Comparison of ENCODE assay signal across 1 cellular context in the genomic region with DNA sequence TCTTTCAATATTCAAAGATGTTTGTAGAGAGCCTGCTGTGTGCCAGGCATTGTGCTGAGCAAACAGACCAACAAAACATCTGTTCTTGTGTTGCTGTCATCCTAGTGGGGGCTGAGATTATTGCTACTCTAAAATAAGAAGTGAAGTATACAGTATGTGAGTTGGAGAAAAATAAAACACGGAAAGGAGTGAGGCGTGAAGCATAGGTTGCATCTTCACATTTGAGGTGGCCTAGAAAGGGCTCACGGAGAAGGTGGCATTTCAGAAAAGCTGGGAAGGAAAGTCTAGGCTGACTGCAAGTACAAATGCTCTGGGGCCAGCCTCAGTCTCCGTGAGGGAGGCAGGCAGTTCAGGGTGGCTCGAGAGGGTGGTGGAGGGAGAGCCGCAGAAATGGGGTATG.
TF ChIP-seq lines count a peak whose summit lies in the region.

No MANE protein-coding gene starts in this region.

TF ChIP-seq in K562, 482 proteins besides CTCF, POLR2A, EP300 and RAD21 (continued from another document):
- TF ChIP-seq THAP7 (CRISPR knock-in tag; IDR thresholded peaks at IDR 0.05): no peak
- no peak for TF ChIP-seq RUNX1 (IDR thresholded peaks at IDR 0.05; ENCODE audit: low read depth)
- TF ChIP-seq ZFP1 (CRISPR knock-in tag; IDR thresholded peaks at IDR 0.05): no peak
- TF ChIP-seq NFYB (IDR thresholded peaks at IDR 0.05; ENCODE audit: extremely low read depth, insufficient read length): no peak
- TF ChIP-seq E4F1 (CRISPR knock-in tag; IDR thresholded peaks at IDR 0.05; ENCODE audit: borderline replicate concordance): no peak
- TF ChIP-seq, protein P1, sequence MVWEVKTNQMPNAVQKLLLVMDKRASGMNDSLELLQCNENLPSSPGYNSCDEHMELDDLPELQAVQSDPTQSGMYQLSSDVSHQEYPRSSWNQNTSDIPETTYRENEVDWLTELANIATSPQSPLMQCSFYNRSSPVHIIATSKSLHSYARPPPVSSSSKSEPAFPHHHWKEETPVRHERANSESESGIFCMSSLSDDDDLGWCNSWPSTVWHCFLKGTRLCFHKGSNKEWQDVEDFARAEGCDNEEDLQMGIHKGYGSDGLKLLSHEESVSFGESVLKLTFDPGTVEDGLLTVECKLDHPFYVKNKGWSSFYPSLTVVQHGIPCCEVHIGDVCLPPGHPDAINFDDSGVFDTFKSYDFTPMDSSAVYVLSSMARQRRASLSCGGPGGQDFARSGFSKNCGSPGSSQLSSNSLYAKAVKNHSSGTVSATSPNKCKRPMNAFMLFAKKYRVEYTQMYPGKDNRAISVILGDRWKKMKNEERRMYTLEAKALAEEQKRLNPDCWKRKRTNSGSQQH (CRISPR knock-in tag; IDR thresholded peaks at IDR 0.05): no peak
- TF ChIP-seq C11orf30 (IDR thresholded peaks at IDR 0.05; ENCODE audit: low read depth): no peak
- no peak for TF ChIP-seq BRCA1 (IDR thresholded peaks at IDR 0.05)
- TF ChIP-seq BRCA1 (CRISPR knock-in tag; IDR thresholded peaks at IDR 0.05): no peak
- TF ChIP-seq NR2C1 (IDR thresholded peaks at IDR 0.05): no peak
- TF ChIP-seq NR2C1 (tag; IDR thresholded peaks at IDR 0.05): no peak
- TF ChIP-seq NR2F6 (CRISPR knock-in tag; IDR thresholded peaks at IDR 0.05): no peak
- TF ChIP-seq ZNF586 (CRISPR knock-in tag; conservative IDR thresholded peaks at IDR 0.05): no peak
- TF ChIP-seq, protein P2, sequence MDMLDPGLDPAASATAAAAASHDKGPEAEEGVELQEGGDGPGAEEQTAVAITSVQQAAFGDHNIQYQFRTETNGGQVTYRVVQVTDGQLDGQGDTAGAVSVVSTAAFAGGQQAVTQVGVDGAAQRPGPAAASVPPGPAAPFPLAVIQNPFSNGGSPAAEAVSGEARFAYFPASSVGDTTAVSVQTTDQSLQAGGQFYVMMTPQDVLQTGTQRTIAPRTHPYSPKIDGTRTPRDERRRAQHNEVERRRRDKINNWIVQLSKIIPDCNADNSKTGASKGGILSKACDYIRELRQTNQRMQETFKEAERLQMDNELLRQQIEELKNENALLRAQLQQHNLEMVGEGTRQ (CRISPR knock-in tag; IDR thresholded peaks at IDR 0.05): no peak
- no peak for TF ChIP-seq THRAP3 (IDR thresholded peaks at IDR 0.05; ENCODE audit: borderline replicate concordance)
- TF ChIP-seq MECOM (CRISPR knock-in tag; IDR thresholded peaks at IDR 0.05): no peak
TF ChIP-seq in K562: peak in this region for 0.
